In the genomic region with DNA sequence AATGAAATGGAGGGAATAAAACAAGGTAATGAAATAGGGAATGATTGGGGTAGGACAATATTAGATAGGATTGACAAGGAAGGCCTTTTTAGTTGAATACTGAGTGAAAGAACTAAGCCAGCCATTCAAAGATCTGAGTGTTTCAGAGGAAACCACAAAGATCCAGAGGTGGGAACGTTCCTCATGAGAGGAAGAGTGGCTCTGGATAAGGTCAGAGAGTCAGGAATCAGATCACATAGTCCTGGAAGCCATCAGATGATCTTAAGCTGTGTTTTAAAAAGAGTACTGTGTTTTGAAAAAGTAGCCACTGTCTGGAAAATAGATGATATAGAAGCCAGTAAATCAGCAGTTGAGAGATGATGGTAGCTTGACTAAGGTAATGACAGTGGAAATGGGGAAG, we compare ENCODE assay signal across 1 cellular context.
TF ChIP-seq lines count a peak whose summit lies in the region.

No MANE protein-coding gene starts in this region.

TF ChIP-seq in IMR-90, 13 proteins besides CTCF, POLR2A, EP300 and RAD21:
- TF ChIP-seq NFE2L2 (IDR thresholded peaks at IDR 0.05; ENCODE audit: low read depth, low read length) (no peak), FOS (IDR thresholded peaks at IDR 0.05; ENCODE audit: low read depth, low read length) (no peak), RFX5 (IDR thresholded peaks at IDR 0.05; ENCODE audit: low read depth, low read length) (no peak)
- TF ChIP-seq, protein P1, sequence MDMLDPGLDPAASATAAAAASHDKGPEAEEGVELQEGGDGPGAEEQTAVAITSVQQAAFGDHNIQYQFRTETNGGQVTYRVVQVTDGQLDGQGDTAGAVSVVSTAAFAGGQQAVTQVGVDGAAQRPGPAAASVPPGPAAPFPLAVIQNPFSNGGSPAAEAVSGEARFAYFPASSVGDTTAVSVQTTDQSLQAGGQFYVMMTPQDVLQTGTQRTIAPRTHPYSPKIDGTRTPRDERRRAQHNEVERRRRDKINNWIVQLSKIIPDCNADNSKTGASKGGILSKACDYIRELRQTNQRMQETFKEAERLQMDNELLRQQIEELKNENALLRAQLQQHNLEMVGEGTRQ (IDR thresholded peaks at IDR 0.05; ENCODE audit: low read depth, low read length): no peak
